In the genomic region with DNA sequence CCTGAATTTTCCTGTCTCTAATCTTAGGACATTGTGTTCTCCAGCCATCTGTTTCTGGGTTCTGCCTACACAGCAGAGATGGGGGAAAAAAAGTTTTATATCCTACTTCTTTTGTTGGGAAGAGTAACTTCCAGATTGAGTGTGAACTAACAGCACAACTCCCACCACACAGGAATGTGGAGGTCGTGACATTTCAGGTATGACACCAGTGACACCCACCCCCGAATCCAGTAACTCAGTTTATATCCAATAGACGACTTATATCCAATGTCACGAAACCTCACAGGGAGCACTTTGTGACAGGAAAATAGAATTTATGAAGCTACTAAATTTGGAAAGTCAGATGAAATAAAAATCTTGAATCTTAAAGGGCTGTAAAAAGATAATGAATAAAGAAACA, we compare ENCODE assay signal across 25 cellular contexts.
"Had no signal": no experiment of that assay in that cellular context is flagged by ENCODE, and none has a peak within 500 bp of the region (broad histone marks: within the 10 kb centered on the region; RNA-seq: fewer than 3 reads in every experiment).

No MANE protein-coding gene starts in this region.

- H3K36me3 Mint-ChIP-seq: stimulated activated effector memory CD8-positive, alpha-beta T cell treated with anti-CD3 and anti-CD28 coated beads, Interleukin-12 subunit alpha, Interleukin-12 subunit beta, amount 100 ng/mL, for 72 hours; stimulated activated memory B cell treated with anti-CD40 and anti-IgM and Interleukin-4, amounts not matched to agents 10 μg/mL and 1 μg/mL and 100 μg/mL, for 72 hours; stimulated activated naive B cell treated with anti-CD40 and anti-IgM and Interleukin-4, amounts not matched to agents 10 μg/mL and 1 μg/mL and 100 μg/mL, for 72 hours; type B pancreatic cell had no signal

- H3K4me1 Mint-ChIP-seq: stimulated activated effector memory CD8-positive, alpha-beta T cell treated with anti-CD3 and anti-CD28 coated beads, Interleukin-12 subunit alpha, Interleukin-12 subunit beta, amount 100 ng/mL, for 72 hours; stimulated activated memory B cell treated with anti-CD40 and anti-IgM and Interleukin-4, amounts not matched to agents 10 μg/mL and 1 μg/mL and 100 μg/mL, for 72 hours; stimulated activated naive B cell treated with anti-CD40 and anti-IgM and Interleukin-4, amounts not matched to agents 10 μg/mL and 1 μg/mL and 100 μg/mL, for 72 hours; stimulated activated naive CD8-positive, alpha-beta T cell treated with anti-CD3 and anti-CD28 coated beads, Interleukin-15, amount 100 ng/mL, for 72 hours had no signal

- ATAC-seq: stimulated activated effector memory CD8-positive, alpha-beta T cell treated with anti-CD3 and anti-CD28 coated beads, Interleukin-12 subunit alpha, Interleukin-12 subunit beta, amount 100 ng/mL, for 72 hours; stimulated activated memory B cell treated with anti-CD40 and anti-IgM and Interleukin-4, amounts not matched to agents 10 μg/mL and 1 μg/mL and 100 μg/mL, for 72 hours; stimulated activated naive B cell treated with anti-CD40 and anti-IgM and Interleukin-4, amounts not matched to agents 10 μg/mL and 1 μg/mL and 100 μg/mL, for 72 hours; stimulated activated naive CD8-positive, alpha-beta T cell treated with anti-CD3 and anti-CD28 coated beads, Interleukin-15, amount 100 ng/mL, for 72 hours; stimulated activated naive CD8-positive, alpha-beta T cell treated with anti-CD3 and anti-CD28 coated beads, Interleukin-15, Interleukin-2, amounts not matched to agents 100 U/mL and 50 U/mL, for 24 hours; upper lobe of right lung had no signal

- H3K27me3 Mint-ChIP-seq: stimulated activated memory B cell treated with anti-CD40 and anti-IgM and Interleukin-4, amounts not matched to agents 10 μg/mL and 1 μg/mL and 100 μg/mL, for 72 hours; stimulated activated naive B cell treated with anti-CD40 and anti-IgM and Interleukin-4, amounts not matched to agents 10 μg/mL and 1 μg/mL and 100 μg/mL, for 72 hours; stimulated activated naive CD8-positive, alpha-beta T cell treated with anti-CD3 and anti-CD28 coated beads, Interleukin-15, amount 100 ng/mL, for 72 hours; stimulated activated naive CD8-positive, alpha-beta T cell treated with anti-CD3 and anti-CD28 coated beads, Interleukin-15, Interleukin-2, amounts not matched to agents 100 ng/mL and 50 ng/mL, for 24 hours; type B pancreatic cell had no signal

- FAIRE-seq: urothelium cell line had no signal

- H3K9me3 Mint-ChIP-seq: stimulated activated memory B cell treated with anti-CD40 and anti-IgM and Interleukin-4, amounts not matched to agents 10 μg/mL and 1 μg/mL and 100 μg/mL, for 72 hours; stimulated activated naive B cell treated with anti-CD40 and anti-IgM and Interleukin-4, amounts not matched to agents 10 μg/mL and 1 μg/mL and 100 μg/mL, for 72 hours; stimulated activated naive CD8-positive, alpha-beta T cell treated with anti-CD3 and anti-CD28 coated beads, Interleukin-15, amount 100 ng/mL, for 72 hours; stimulated activated naive CD8-positive, alpha-beta T cell treated with anti-CD3 and anti-CD28 coated beads, Interleukin-15, Interleukin-2, amounts not matched to agents 100 ng/mL and 50 ng/mL, for 24 hours had no signal

- DNase-seq: stimulated activated CD4-positive, alpha-beta T cell treated with anti-CD3 and anti-CD28 coated beads, Interleukin-2, amount 100 ng/mL, for 48 hours; stimulated activated CD4-positive, alpha-beta T cell treated with anti-CD3 and anti-CD28 coated beads, Interleukin-4, amount 100 ng/mL, for 1 hour; stimulated activated CD4-positive, alpha-beta T cell treated with anti-CD3 and anti-CD28 coated beads, Interleukin-4, amount 100 ng/mL, for 24 hours; stimulated activated CD4-positive, alpha-beta T cell treated with anti-CD3 and anti-CD28 coated beads, Interleukin-4, amount 100 ng/mL, for 4 hours; stimulated activated CD8-positive, alpha-beta memory T cell treated with anti-CD3 and anti-CD28 coated beads, Interleukin-4, amount 100 ng/mL, for 48 hours; stimulated activated naive B cell treated with anti-CD40 and anti-IgM and Interleukin-4, amounts not matched to agents 10 μg/mL and 1 μg/mL and 100 μg/mL, for 72 hours; stimulated activated naive CD4-positive, alpha-beta T cell; stimulated activated naive CD4-positive, alpha-beta T cell treated with Interleukin-2 at 50 U/mL for 16 hours; stimulated activated naive CD8-positive, alpha-beta T cell treated with anti-CD3 and anti-CD28 coated beads, Interleukin-15, amount 100 ng/mL, for 72 hours; stimulated activated naive CD8-positive, alpha-beta T cell treated with anti-CD3 and anti-CD28 coated beads, Interleukin-15, Interleukin-2, amounts not matched to agents 100 U/mL and 50 U/mL, for 24 hours; stomach; substantia nigra; testis; thyroid gland; tibial artery; transverse colon; trophoblast cell; upper lobe of left lung; upper lobe of right lung; uterus had no signal

- H3K4me3 Mint-ChIP-seq: stimulated activated effector memory CD8-positive, alpha-beta T cell treated with anti-CD3 and anti-CD28 coated beads, Interleukin-12 subunit alpha, Interleukin-12 subunit beta, amount 100 ng/mL, for 72 hours; stimulated activated memory B cell treated with anti-CD40 and anti-IgM and Interleukin-4, amounts not matched to agents 10 μg/mL and 1 μg/mL and 100 μg/mL, for 72 hours; stimulated activated naive B cell treated with anti-CD40 and anti-IgM and Interleukin-4, amounts not matched to agents 10 μg/mL and 1 μg/mL and 100 μg/mL, for 72 hours; stimulated activated naive CD8-positive, alpha-beta T cell treated with anti-CD3 and anti-CD28 coated beads, Interleukin-15, amount 100 ng/mL, for 72 hours; stimulated activated naive CD8-positive, alpha-beta T cell treated with anti-CD3 and anti-CD28 coated beads, Interleukin-15, Interleukin-2, amounts not matched to agents 100 ng/mL and 50 ng/mL, for 24 hours; type B pancreatic cell had no signal

- H3K27ac Mint-ChIP-seq: stimulated activated effector memory CD8-positive, alpha-beta T cell treated with anti-CD3 and anti-CD28 coated beads, Interleukin-12 subunit alpha, Interleukin-12 subunit beta, amount 100 ng/mL, for 72 hours; stimulated activated memory B cell treated with anti-CD40 and anti-IgM and Interleukin-4, amounts not matched to agents 10 μg/mL and 1 μg/mL and 100 μg/mL, for 72 hours; stimulated activated naive B cell treated with anti-CD40 and anti-IgM and Interleukin-4, amounts not matched to agents 10 μg/mL and 1 μg/mL and 100 μg/mL, for 72 hours; stimulated activated naive CD8-positive, alpha-beta T cell treated with anti-CD3 and anti-CD28 coated beads, Interleukin-15, amount 100 ng/mL, for 72 hours; stimulated activated naive CD8-positive, alpha-beta T cell treated with anti-CD3 and anti-CD28 coated beads, Interleukin-15, Interleukin-2, amounts not matched to agents 100 ng/mL and 50 ng/mL, for 24 hours; type B pancreatic cell had no signal
